Comparison of ENCODE assay signal across 9 cellular contexts in genomic region chr1:29332204-29332603, GRCh38.
DNase-seq lines count a peak whose midpoint lies in the region; ATAC-seq and TF ChIP-seq lines count a peak whose summit lies in the region.
"Had no signal": no experiment of that assay in that cellular context is flagged by ENCODE, and none has a peak within 500 bp of the region (broad histone marks: within the 10 kb centered on the region; RNA-seq: fewer than 3 reads in every experiment).

No MANE protein-coding gene starts in this region.

- H3K9me3 ChIP-seq in OCI-LY1 (ENCODE audit: low read length), result no peaks in the 10 kb centered on the region
- H3K9me3 ChIP-seq: thoracic aorta had no signal

- H3K36me3 ChIP-seq in OCI-LY1 (ENCODE audit: insufficient read depth, low read length), result no peaks in the 10 kb centered on the region
- H3K36me3 ChIP-seq: thoracic aorta had no signal

- TF ChIP-seq CTCF in GM10248 (IDR thresholded peaks at IDR 0.05; ENCODE audit: control extremely low read depth, extremely low read depth, low read depth, missing control alignments) (peak; percentile 40), OCI-LY1 (IDR thresholded peaks at IDR 0.05; ENCODE audit: low read length) (peak; percentile 51), fibroblast of mammary gland (conservative IDR thresholded peaks at IDR 0.05; ENCODE audit: control insufficient read depth, insufficient read depth, low read depth, low read length) (peak; percentile 62), type B pancreatic cell (conservative IDR thresholded peaks at IDR 0.05) (peak; percentile 68)

- no peaks in the 10 kb centered on the region for H3F3A ChIP-seq in OCI-LY1 (ENCODE audit: insufficient read depth, low read length)

- H2AFZ ChIP-seq in OCI-LY1 (ENCODE audit: low read length), result no peak overlapping the region

- H3K4me3 Mint-ChIP-seq in type B pancreatic cell, result no peak overlapping the region

- H3K27me3 Mint-ChIP-seq in type B pancreatic cell, result no peaks in the 10 kb centered on the region

- no peaks in the 10 kb centered on the region for H3K9me2 ChIP-seq in OCI-LY1 (ENCODE audit: low read depth, low read length)

- H3K27me3 ChIP-seq in OCI-LY1 (ENCODE audit: insufficient read depth, low read length), result peaks cover 5% of the 10 kb centered on the region; the same call in 1 of the 2 replicates

- POLR2A ChIA-PET in GM10248 (lab: Yijun Ruan, JAX), result no interaction called here

- H3K4me3 ChIP-seq in OCI-LY1 (ENCODE audit: low read depth, low read length, poor library complexity, severe bottlenecking), result no peak overlapping the region
- no peak overlapping the region for H3K4me3 ChIP-seq in fibroblast of mammary gland (ENCODE audit: control insufficient read depth, low read depth, low read length)
- H3K4me3 ChIP-seq: thoracic aorta had no signal

- ATAC-seq in HG03045 (IDR thresholded peaks at IDR 0.05; ENCODE audit: unreplicated experiment) (no peak), HG02798 (IDR thresholded peaks at IDR 0.05; ENCODE audit: poor library complexity, unreplicated experiment) (no peak), HG02885 (IDR thresholded peaks at IDR 0.05; ENCODE audit: poor library complexity, unreplicated experiment) (no peak)

- CTCF ChIA-PET in GM10248 (lab: Yijun Ruan, JAX), result interaction anchor here (0.7 to 2.1 kb wide), 10 partner anchors 9 to 1375 kb away, joined by 3 to 7 read pairs (median 3); no protein-coding TSS in a partner anchor

- no peaks in the 10 kb centered on the region for H3K79me2 ChIP-seq in OCI-LY1 (ENCODE audit: insufficient read depth, low read length)

- H3K4me2 ChIP-seq in OCI-LY1 (ENCODE audit: low read length), result no peak overlapping the region

- H3K9ac ChIP-seq in OCI-LY1 (ENCODE audit: low read length), result no peak overlapping the region

- H3K4me1 ChIP-seq in OCI-LY1 (ENCODE audit: insufficient read depth, low read length, severe bottlenecking), result no peaks in the 10 kb centered on the region

- H4K20me1 ChIP-seq in OCI-LY1 (ENCODE audit: insufficient read depth, low read length), result no peaks in the 10 kb centered on the region

- DNase-seq in AG08395 (ENCODE audit: low spot score) (peak; percentile 17), GM10248 (ENCODE audit: extremely low spot score) (no peak), fibroblast of mammary gland (ENCODE audit: low read depth) (peak; percentile 47), type B pancreatic cell (ENCODE audit: extremely low spot score, unreplicated experiment) (no peak)

- peak overlapping the region; percentile 66 for H3K27ac Mint-ChIP-seq in type B pancreatic cell

- peaks cover 4% of the 10 kb centered on the region for H3K9me3 Mint-ChIP-seq in type B pancreatic cell

- H3K27ac ChIP-seq in OCI-LY1 (ENCODE audit: low read depth, low read length, poor library complexity, severe bottlenecking), result no peak overlapping the region
- H3K27ac ChIP-seq: thoracic aorta had no signal

- H3K36me3 Mint-ChIP-seq in type B pancreatic cell, result peaks cover 5% of the 10 kb centered on the region

- peaks cover 9% of the 10 kb centered on the region for H3K4me1 Mint-ChIP-seq in type B pancreatic cell (ENCODE audit: unreplicated experiment)

Comparison
In these comparisons a context has a peak if more than half of its experiments do, and no peak if none do; other contexts are left out.
1. DNase-seq: peak in AG08395 (single experiment) and fibroblast of mammary gland (single experiment); none in GM10248 (single experiment) and type B pancreatic cell (single experiment).
2. Peak in every context shown above with its lines, with median percentiles within 50 percentile points of each other: CTCF ChIP-seq.